24 cellular contexts compared by ENCODE assay signal in the genomic region with DNA sequence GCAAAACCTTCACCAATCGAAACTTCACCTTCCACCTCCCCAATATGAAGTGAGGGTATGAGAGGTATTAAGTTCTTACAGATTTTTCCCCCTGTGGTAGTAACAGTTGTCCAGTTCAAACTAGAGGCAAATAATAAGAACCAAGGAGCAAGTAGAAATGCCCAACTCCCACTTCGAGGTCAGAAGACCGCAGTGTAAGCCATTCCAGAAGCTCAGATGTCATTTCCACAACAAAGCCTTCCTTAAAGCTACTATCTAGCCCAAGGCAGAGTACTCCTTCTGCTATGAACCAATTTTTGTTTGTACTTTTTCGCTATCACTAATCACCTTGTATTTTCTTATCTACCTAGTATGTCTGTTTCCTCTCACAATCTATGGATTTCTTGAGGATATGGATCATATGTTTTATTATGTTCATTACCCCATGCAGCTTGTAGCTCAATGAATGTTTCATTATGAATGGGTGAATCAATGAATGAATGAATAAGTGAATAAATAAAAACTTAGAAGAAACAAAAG.
DNase-seq lines count a peak whose midpoint lies in the region; ATAC-seq, FAIRE-seq and TF ChIP-seq lines count a peak whose summit lies in the region.
"Had no signal": no experiment of that assay in that cellular context is flagged by ENCODE, and none has a peak within 500 bp of the region (broad histone marks: within the 10 kb centered on the region; RNA-seq: fewer than 3 reads in every experiment).

No MANE protein-coding gene starts in this region.

- H2AK5ac ChIP-seq in neuronal stem cell (ENCODE audit: low read depth, low read length) = no peak overlapping the region

- peaks cover 7% of the 10 kb centered on the region; the same call in 2 of the 3 replicates for H3K4me1 Mint-ChIP-seq in GM23338
- no peaks in the 10 kb centered on the region for H3K4me1 Mint-ChIP-seq in endodermal cell

- H2BK5ac ChIP-seq in neuronal stem cell (ENCODE audit: low read length) = no peak overlapping the region

- H3K4me2 ChIP-seq in GM23338 (no peak overlapping the region), neuronal stem cell (ENCODE audit: insufficient read depth, low read length, poor library complexity, severe bottlenecking) (no peak overlapping the region)
- H3K4me2 ChIP-seq: PC-9 had no signal

- no peaks in the 10 kb centered on the region for H3K36me3 Mint-ChIP-seq in GM23338 (ENCODE audit: low read depth)
- H3K36me3 Mint-ChIP-seq in endodermal cell (ENCODE audit: low read depth) = no peaks in the 10 kb centered on the region
- H3K36me3 Mint-ChIP-seq: CD8-positive, alpha-beta T cell had no signal

- H3F3A ChIP-seq in GM23338 (replicated peaks; ENCODE audit: low read depth) = no peaks in the 10 kb centered on the region

- H3K27me3 Mint-ChIP-seq in GM23338 (ENCODE audit: insufficient read depth, low read depth, poor library complexity) = no peaks in the 10 kb centered on the region
- no peaks in the 10 kb centered on the region for H3K27me3 Mint-ChIP-seq in endodermal cell (ENCODE audit: insufficient read depth)

- H2BK120ac ChIP-seq in neuronal stem cell (ENCODE audit: low read depth, low read length) = no peak overlapping the region

- no peak overlapping the region for H3K4me3 ChIP-seq in GM23338
- no peak overlapping the region for H3K4me3 ChIP-seq in neuronal stem cell (ENCODE audit: low read length in 2 of 2)
- no peak overlapping the region for H3K4me3 ChIP-seq in endodermal cell (ENCODE audit: low read length)
- H3K4me3 ChIP-seq: PC-9, SJSA1 had no signal

- H2AFZ ChIP-seq in GM23338 = peak overlapping the region; percentile 58; the same call in 1 of the 2 replicates
- peak overlapping the region; percentile 23 for H2AFZ ChIP-seq in neuronal stem cell (ENCODE audit: low read length)
- H2AFZ ChIP-seq: PC-9 had no signal

- no peaks in the 10 kb centered on the region for H3K79me1 ChIP-seq in neuronal stem cell (ENCODE audit: low read depth, low read length)

- H3K79me2 ChIP-seq in GM23338 (replicated peaks; ENCODE audit: insufficient read depth) = no peaks in the 10 kb centered on the region

- H3K14ac ChIP-seq in neuronal stem cell (ENCODE audit: low read length) = no peak overlapping the region

- H3K9ac ChIP-seq in neuronal stem cell (ENCODE audit: low read depth, low read length, poor library complexity) (no peak overlapping the region), endodermal cell (ENCODE audit: extremely low read depth, low read length, poor library complexity, severe bottlenecking) (no peak overlapping the region)

- H2BK12ac ChIP-seq in neuronal stem cell (ENCODE audit: low read length) = no peak overlapping the region

- no peak overlapping the region for H3K4ac ChIP-seq in neuronal stem cell (ENCODE audit: low read length)

- DNase-seq in GM23338 (ENCODE audit: low spot score) = no peak
- DNase-seq in foreskin melanocyte = peak; percentile 9
- no peak for DNase-seq in neuronal stem cell (ENCODE audit: low spot score)
- no peak for DNase-seq in NCI-H1105 treated with DMSO at 0.1 percent for 48 hours (lab: John Stamatoyannopoulos, UW)
- no peak for DNase-seq in HuH-7.5 (ENCODE audit: low spot score)
- DNase-seq in endodermal cell = no peak
- DNase-seq: C1 segment of cervical spinal cord; CD8-positive, alpha-beta T cell; DMS53; GOT3; KG1; NCI-H1048; NCI-H1417 treated with DMSO at 0.1 percent for 48 hours; NCI-H1694 treated with DMSO at 0.1 percent for 48 hours; NCI-H2081; NCI-H2227 treated with DMSO at 0.1 percent for 48 hours; NCI-H526 treated with DMSO at 0.1 percent for 48 hours; PC-9 had no signal

- no peak overlapping the region for H4K8ac ChIP-seq in neuronal stem cell (ENCODE audit: low read depth, low read length)

- peak; percentile 56 for FAIRE-seq in TTC549 (lab: Jason Lieb, UNC)
- FAIRE-seq: G401.6 had no signal

- H3K27ac Mint-ChIP-seq in GM23338 (no peak overlapping the region), endodermal cell (no peak overlapping the region)
- H3K27ac Mint-ChIP-seq: CD8-positive, alpha-beta T cell had no signal

- H4K20me1 ChIP-seq in GM23338 (replicated peaks; ENCODE audit: insufficient read depth) = no peaks in the 10 kb centered on the region

- H3K27me3 ChIP-seq in GM23338 (ENCODE audit: insufficient read depth) = no peaks in the 10 kb centered on the region
- no peaks in the 10 kb centered on the region for H3K27me3 ChIP-seq in neuronal stem cell (ENCODE audit: control insufficient read depth in 3 of 3, insufficient read depth in 3 of 3, low read depth in 1 of 3, low read length in 3 of 3)
- H3K27me3 ChIP-seq in endodermal cell (ENCODE audit: control insufficient read depth, insufficient read depth, low read length, poor library complexity, severe bottlenecking) = no peaks in the 10 kb centered on the region
- H3K27me3 ChIP-seq: SJSA1 had no signal

- no peak overlapping the region for H3K27ac ChIP-seq in GM23338 (ENCODE audit: low read depth)
- no peak overlapping the region for H3K27ac ChIP-seq in neuronal stem cell (replicated peaks; ENCODE audit: low read length)
- no peak overlapping the region for H3K27ac ChIP-seq in endodermal cell (ENCODE audit: low read depth, low read length)
- H3K27ac ChIP-seq: PC-9, SJSA1 had no signal

- no peak overlapping the region for H3K18ac ChIP-seq in neuronal stem cell (ENCODE audit: low read length)

- ATAC-seq in GM23338 = no peak
- no peak for ATAC-seq in GM18868 (IDR thresholded peaks at IDR 0.05; ENCODE audit: unreplicated experiment)
- ATAC-seq: CD8-positive, alpha-beta T cell; HCT116; Right ventricle myocardium inferior had no signal

- no peaks in the 10 kb centered on the region for H3K9me2 ChIP-seq in GM23338 (ENCODE audit: insufficient read depth)

- H3K36me3 ChIP-seq in GM23338 (ENCODE audit: insufficient read depth) = no peaks in the 10 kb centered on the region
- no peaks in the 10 kb centered on the region for H3K36me3 ChIP-seq in neuronal stem cell (replicated peaks in 1 of 2; ENCODE audit: control insufficient read depth in 2 of 2, insufficient read depth in 2 of 2, low read length in 2 of 2)
- no peaks in the 10 kb centered on the region for H3K36me3 ChIP-seq in endodermal cell (ENCODE audit: control insufficient read depth, insufficient read depth, low read length)
- H3K36me3 ChIP-seq: SJSA1 had no signal

- no CpG with 5 or more reads among the region's 4 CpGs for WGBS in neuronal stem cell (ENCODE audit: extremely low coverage in 2 of 2, insufficient read length in 2 of 2, insufficient replicate concordance in 1 of 2), 2 donors
- 78 to 90% methylated on average over 2 to 3 of the region's 4 CpGs for WGBS in endodermal cell (ENCODE audit: insufficient coverage in 1 of 2, insufficient read length in 1 of 2), 2 experiments

- H3K4me1 ChIP-seq in GM23338 (ENCODE audit: insufficient read depth) = no peaks in the 10 kb centered on the region
- H3K4me1 ChIP-seq in neuronal stem cell (ENCODE audit: control insufficient read depth in 2 of 2, insufficient read depth in 1 of 2, low read depth in 1 of 2, low read length in 2 of 2) = no peaks in the 10 kb centered on the region
- H3K4me1 ChIP-seq in endodermal cell (ENCODE audit: control insufficient read depth, insufficient read depth, low read length) = no peaks in the 10 kb centered on the region
- H3K4me1 ChIP-seq: SJSA1 had no signal

- H2BK15ac ChIP-seq in neuronal stem cell (ENCODE audit: low read length) = no peak overlapping the region

- H3K4me3 Mint-ChIP-seq in GM23338 (no peak overlapping the region), endodermal cell (no peak overlapping the region)
- H3K4me3 Mint-ChIP-seq: CD8-positive, alpha-beta T cell had no signal

- H3K9me3 Mint-ChIP-seq in GM23338 (no peaks in the 10 kb centered on the region), endodermal cell (no peaks in the 10 kb centered on the region)
- H3K9me3 Mint-ChIP-seq: CD8-positive, alpha-beta T cell had no signal

- H3K23ac ChIP-seq in neuronal stem cell (ENCODE audit: low read depth, low read length, poor library complexity) = no peak overlapping the region

- H3K9me3 ChIP-seq in neuronal stem cell (replicated peaks in 1 of 2; ENCODE audit: control insufficient read depth in 2 of 2, insufficient read depth in 1 of 2, low read depth in 1 of 2, low read length in 2 of 2) (no peaks in the 10 kb centered on the region), endodermal cell (ENCODE audit: control insufficient read depth, low read length) (no peaks in the 10 kb centered on the region)
- H3K9me3 ChIP-seq: SJSA1 had no signal

- TF ChIP-seq CTCF in GM23338 (conservative IDR thresholded peaks at IDR 0.05; ENCODE audit: low read depth in 2 of 2) (no peak), endodermal cell (conservative IDR thresholded peaks at IDR 0.05) (no peak)

- H4K91ac ChIP-seq in neuronal stem cell (ENCODE audit: low read depth, low read length, poor library complexity) = no peak overlapping the region

TF ChIP-seq in GM23338, 12 proteins besides CTCF, POLR2A, EP300 and RAD21 (continues in another document):
- no peak for TF ChIP-seq STAT1 (IDR thresholded peaks at IDR 0.05; ENCODE audit: unreplicated experiment)
- TF ChIP-seq ZNF331 (CRISPR knock-in tag; IDR thresholded peaks at IDR 0.05; ENCODE audit: low read depth) = no peak
- TF ChIP-seq POLR2AphosphoS5 (IDR thresholded peaks at IDR 0.05; ENCODE audit: low read depth) = no peak
- TF ChIP-seq JUNB (IDR thresholded peaks at IDR 0.05; ENCODE audit: unreplicated experiment) = no peak
